ENCODE assay signal across 8 cellular contexts in the genomic region with DNA sequence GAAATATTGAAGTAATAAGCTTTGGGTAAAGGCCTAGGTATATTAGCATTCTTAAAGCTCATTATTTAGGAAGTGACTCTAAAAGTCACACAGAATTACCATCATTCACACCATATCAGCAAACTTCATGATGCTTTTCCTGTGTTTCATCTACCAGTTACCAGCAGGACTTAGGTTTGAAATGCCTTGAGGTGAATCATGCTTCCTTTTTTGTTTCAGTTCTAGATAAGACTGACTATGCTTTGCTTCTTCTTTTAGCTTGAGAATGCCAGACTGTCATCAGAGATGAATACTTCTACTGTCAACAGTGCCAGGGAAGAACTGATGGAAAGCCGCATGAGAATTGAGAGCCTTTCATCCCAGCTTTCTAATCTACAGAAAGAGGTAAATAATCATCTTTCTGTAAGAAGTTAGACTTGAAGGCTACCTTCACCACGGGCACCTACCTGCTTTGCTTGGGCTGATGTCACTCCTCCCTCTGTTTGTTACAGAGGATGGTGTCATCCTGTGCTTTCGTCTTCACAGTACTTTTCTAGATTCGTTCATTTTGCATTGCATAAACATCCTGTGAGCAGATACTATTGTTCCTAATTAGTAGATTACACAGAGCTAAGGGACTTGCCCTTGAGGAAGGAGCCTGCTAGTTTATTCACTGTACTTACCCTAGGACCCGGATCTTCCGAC. TPM values are rescaled to one million over a fixed set of nuclear protein-coding genes. Genes with fewer than 3 reads are reported as not detected.
DNase-seq lines count a peak whose midpoint lies in the region; ATAC-seq and TF ChIP-seq lines count a peak whose summit lies in the region.

No MANE protein-coding gene starts in this region.

- no peak overlapping the region for H2AK5ac ChIP-seq in neuronal stem cell (ENCODE audit: low read depth, low read length)

- no peak overlapping the region for H2BK12ac ChIP-seq in neuronal stem cell (ENCODE audit: low read length)

- TF ChIP-seq POLR2A in prostate gland (IDR thresholded peaks at IDR 0.05), result no peak

- H4K20me1 ChIP-seq in PC-3 (ENCODE audit: low read length), result peaks cover 12% of the 10 kb centered on the region; the same call in 1 of the 2 replicates

- H3K23ac ChIP-seq in neuronal stem cell (ENCODE audit: low read depth, low read length, poor library complexity), result no peak overlapping the region

- no peak overlapping the region for H3K14ac ChIP-seq in neuronal stem cell (ENCODE audit: low read length)

- peak; percentile 88 to 92 for ATAC-seq in activated naive CD4-positive, alpha-beta T cell treated with anti-CD3 and anti-CD28 coated beads, Interleukin-2, amount 50 U/mL, for 72 hours
- ATAC-seq in PC-3, result no peak

- H3K9me2 ChIP-seq in PC-3 (replicated peaks; ENCODE audit: low read length), result no peaks in the 10 kb centered on the region

- peaks cover 21 to 34% (median 26%) of the 10 kb centered on the region in 4 donors for H3K4me1 Mint-ChIP-seq in CD4-positive, alpha-beta memory T cell

- peaks cover 4% of the 10 kb centered on the region for H3K79me1 ChIP-seq in neuronal stem cell (ENCODE audit: low read depth, low read length)

- H2AFZ ChIP-seq in PC-3 (ENCODE audit: low read length) (no peak overlapping the region), neuronal stem cell (ENCODE audit: low read length) (no peak overlapping the region)

- no peaks in the 10 kb centered on the region for H3K36me3 ChIP-seq in CD4-positive, alpha-beta memory T cell (ENCODE audit: insufficient read depth, low read length)
- no peaks in the 10 kb centered on the region for H3K36me3 ChIP-seq in prostate gland
- peaks cover 66% of the 10 kb centered on the region for H3K36me3 ChIP-seq in PC-3 (ENCODE audit: low read depth, low read length)
- H3K36me3 ChIP-seq in neuronal stem cell (replicated peaks in 1 of 2; ENCODE audit: control insufficient read depth in 2 of 2, insufficient read depth in 2 of 2, low read length in 2 of 2), result peaks cover 24 to 98% of the 10 kb centered on the region in 2 donors

- 87% methylated on average over 6 of the region's 6 CpGs for WGBS in prostate gland
- WGBS in neuronal stem cell (ENCODE audit: extremely low coverage in 2 of 2, insufficient read length in 2 of 2, insufficient replicate concordance in 1 of 2), 2 donors, result no CpG with 5 or more reads among the region's 6 CpGs

- no peak overlapping the region for H2BK5ac ChIP-seq in neuronal stem cell (ENCODE audit: low read length)

- no peak overlapping the region for H3K18ac ChIP-seq in neuronal stem cell (ENCODE audit: low read length)

- H3K79me2 ChIP-seq in PC-3 (ENCODE audit: low read length), result peaks cover 30% of the 10 kb centered on the region

- H4K91ac ChIP-seq in neuronal stem cell (ENCODE audit: low read depth, low read length, poor library complexity), result no peak overlapping the region

- CTCF ChIA-PET in CD4-positive, alpha-beta memory T cell (lab: Charles Lee; ENCODE audit: partially characterized antibody), result interaction anchor here (0.8 to 6.2 kb wide), 12 partner anchors 11 to 219 kb away, joined by 3 to 88 read pairs (median 4); a partner anchor contains a TSS
- CTCF ChIA-PET in PC-3 (lab: Charles Lee), result no interaction called here

- no peak overlapping the region for H2BK120ac ChIP-seq in neuronal stem cell (ENCODE audit: low read depth, low read length)

- peak overlapping the region; percentile 1 to 12 for H3K4me3 ChIP-seq in CD4-positive, alpha-beta memory T cell (ENCODE audit: low read length in 2 of 2)
- H3K4me3 ChIP-seq in mononuclear cell (ENCODE audit: low read length), result peak overlapping the region; percentile 8
- no peak overlapping the region for H3K4me3 ChIP-seq in prostate gland
- H3K4me3 ChIP-seq in PC-3 (ENCODE audit: low read length), result no peak overlapping the region
- no peak overlapping the region for H3K4me3 ChIP-seq in neuronal stem cell (ENCODE audit: low read length in 2 of 2)

- POLR2A ChIA-PET in CD4-positive, alpha-beta memory T cell (lab: Charles Lee; ENCODE audit: partially characterized antibody), result interaction anchor here (0.9 to 4.0 kb wide), 9 partner anchors 10 to 261 kb away, joined by 4 to 42 read pairs (median 5); a partner anchor contains a TSS
- POLR2A ChIA-PET in PC-3 (lab: Charles Lee; ENCODE audit: unreplicated experiment), result no interaction called here

- H3F3A ChIP-seq in PC-3 (ENCODE audit: low read length, unreplicated experiment), result peaks cover 4% of the 10 kb centered on the region

- H3K9me3 Mint-ChIP-seq in CD4-positive, alpha-beta memory T cell, result no peaks in the 10 kb centered on the region
- H3K9me3 Mint-ChIP-seq in activated naive CD4-positive, alpha-beta T cell treated with anti-CD3 and anti-CD28 coated beads, Interleukin-2, amount 50 U/mL, for 72 hours, result no peaks in the 10 kb centered on the region

- H3K36me3 Mint-ChIP-seq in CD4-positive, alpha-beta memory T cell, result peaks cover 20 to 49% of the 10 kb centered on the region in 2 donors
- peaks cover 4 to 51% of the 10 kb centered on the region in 2 donors for H3K36me3 Mint-ChIP-seq in activated naive CD4-positive, alpha-beta T cell treated with anti-CD3 and anti-CD28 coated beads, Interleukin-2, amount 50 U/mL, for 72 hours

- H4K8ac ChIP-seq in neuronal stem cell (ENCODE audit: low read depth, low read length), result no peak overlapping the region

- H3K9me3 ChIP-seq in CD4-positive, alpha-beta memory T cell (ENCODE audit: control insufficient read depth in 1 of 2, low read length in 2 of 2), result no peaks in the 10 kb centered on the region
- H3K9me3 ChIP-seq in mononuclear cell (ENCODE audit: low read depth, low read length) (no peaks in the 10 kb centered on the region), prostate gland (no peaks in the 10 kb centered on the region), PC-3 (ENCODE audit: low read length) (no peaks in the 10 kb centered on the region), neuronal stem cell (replicated peaks in 1 of 2; ENCODE audit: control insufficient read depth in 2 of 2, insufficient read depth in 1 of 2, low read depth in 1 of 2, low read length in 2 of 2) (no peaks in the 10 kb centered on the region)

- in situ Hi-C loops in KBM-7 (cut with MboI; ENCODE audit: low pct_unique_long_range_greater_than_20kb, low sequenced_read_pairs), result no loop called here

- peak overlapping the region; percentile 89 to 97 (median 90) for H3K27ac Mint-ChIP-seq in CD4-positive, alpha-beta memory T cell
- peak overlapping the region; percentile 91 to 94 for H3K27ac Mint-ChIP-seq in activated naive CD4-positive, alpha-beta T cell treated with anti-CD3 and anti-CD28 coated beads, Interleukin-2, amount 50 U/mL, for 72 hours

- TF ChIP-seq CTCF in prostate gland (IDR thresholded peaks at IDR 0.05) (no peak), PC-3 (conservative IDR thresholded peaks at IDR 0.05; ENCODE audit: low read depth, low read length) (no peak)

- no peak overlapping the region for H3K4ac ChIP-seq in neuronal stem cell (ENCODE audit: low read length)

- intact Hi-C loops in CD4-positive, alpha-beta memory T cell (cut with micrococcal nuclease), result loop anchor here (5.0 kb wide), 2 partner anchors 34 to 41 kb away; a partner anchor contains a TSS
- intact Hi-C loops in prostate gland (cut with DNase I) (no loop called here), PC-3 (cut with micrococcal nuclease) (no loop called here)

- no peak overlapping the region for H3K9ac ChIP-seq in PC-3 (ENCODE audit: low read length)
- no peak overlapping the region for H3K9ac ChIP-seq in neuronal stem cell (ENCODE audit: low read depth, low read length, poor library complexity)

- no TSS peak for BruUV-seq in PC-3 (replicated peaks; lab: Mats Ljungman, UMichigan)

- H2BK15ac ChIP-seq in neuronal stem cell (ENCODE audit: low read length), result no peak overlapping the region

- H3K27me3 ChIP-seq in CD4-positive, alpha-beta memory T cell (ENCODE audit: insufficient read depth, low read length), result no peaks in the 10 kb centered on the region
- H3K27me3 ChIP-seq in mononuclear cell (ENCODE audit: insufficient read depth, low read length), result no peaks in the 10 kb centered on the region
- no peaks in the 10 kb centered on the region for H3K27me3 ChIP-seq in prostate gland (replicated peaks; ENCODE audit: insufficient read depth)
- H3K27me3 ChIP-seq in PC-3 (ENCODE audit: low read length), result no peaks in the 10 kb centered on the region
- no peaks in the 10 kb centered on the region for H3K27me3 ChIP-seq in neuronal stem cell (ENCODE audit: control insufficient read depth in 3 of 3, insufficient read depth in 3 of 3, low read depth in 1 of 3, low read length in 3 of 3)

- DNase-seq in CD4-positive, alpha-beta memory T cell, result peak; percentile 45 to 68 (median 66)
- DNase-seq in KBM-7 (peak; percentile 18), prostate gland (ENCODE audit: low spot score) (no peak), PC-3 (no peak), neuronal stem cell (ENCODE audit: low spot score) (no peak), amygdala (lab: John Stamatoyannopoulos, UW) (no peak)
- DNase-seq in activated naive CD4-positive, alpha-beta T cell treated with anti-CD3 and anti-CD28 coated beads, Interleukin-2, amount 50 U/mL, for 72 hours (ENCODE audit: low spot score in 2 of 2), result peak in 1 of 2 donors; percentile 36

- peak overlapping the region; percentile 63 for H3K27ac ChIP-seq in CD4-positive, alpha-beta memory T cell (ENCODE audit: low read depth, low read length)
- H3K27ac ChIP-seq in prostate gland (no peak overlapping the region), PC-3 (ENCODE audit: low read length) (no peak overlapping the region), neuronal stem cell (replicated peaks; ENCODE audit: low read length) (no peak overlapping the region)

- peaks cover 25% of the 10 kb centered on the region for H3K4me1 ChIP-seq in CD4-positive, alpha-beta memory T cell (ENCODE audit: insufficient read depth, low read length)
- peaks cover 76% of the 10 kb centered on the region for H3K4me1 ChIP-seq in mononuclear cell (ENCODE audit: insufficient read depth, low read length)
- H3K4me1 ChIP-seq in prostate gland (replicated peaks), result no peaks in the 10 kb centered on the region
- peaks cover 8% of the 10 kb centered on the region for H3K4me1 ChIP-seq in PC-3 (ENCODE audit: insufficient read depth, low read length)
- no peaks in the 10 kb centered on the region for H3K4me1 ChIP-seq in neuronal stem cell (ENCODE audit: control insufficient read depth in 2 of 2, insufficient read depth in 1 of 2, low read depth in 1 of 2, low read length in 2 of 2)

- no peaks in the 10 kb centered on the region for H3K27me3 Mint-ChIP-seq in CD4-positive, alpha-beta memory T cell

- peak overlapping the region; percentile 43 to 78 (median 58) for H3K4me3 Mint-ChIP-seq in CD4-positive, alpha-beta memory T cell

- H3K4me2 ChIP-seq in PC-3 (ENCODE audit: low read length) (no peak overlapping the region), neuronal stem cell (ENCODE audit: insufficient read depth, low read length, poor library complexity, severe bottlenecking) (no peak overlapping the region)

RNA-seq across cellular contexts. Expression of a gene that starts 34.7 kb away (rescaled TPM):
- total RNA-seq in CD4-positive, alpha-beta memory T cell, result 10 to 100 TPM; 28.2 to 32.3 TPM
- polyA plus RNA-seq in CD4-positive, alpha-beta memory T cell, result 1 to 10 TPM; 2.0 to 8.8 TPM
- 100 to 1,000 TPM; 187 to 307 TPM for total RNA-seq in activated naive CD4-positive, alpha-beta T cell treated with anti-CD3 and anti-CD28 coated beads, Interleukin-2, amount 50 U/mL, for 72 hours
- total RNA-seq in mononuclear cell (54.5 TPM), prostate gland (10 to 100 TPM; 11.5 to 12.2 TPM), PC-3 (2014; rRNA removed) (119 and 151 TPM in 2 replicates)
- polyA plus RNA-seq in neuronal stem cell (2013, experiment 1 of 2), result 133 TPM
- polyA plus RNA-seq in neuronal stem cell (2013, experiment 2 of 2), result 138 TPM

Comparison
In these comparisons a context has a peak if more than half of its experiments do, and no peak if none do; other contexts are left out.
1. DNase-seq: peak in CD4-positive, alpha-beta memory T cell (5 of 5) and KBM-7 (single experiment); none in prostate gland (single experiment), PC-3 (single experiment), neuronal stem cell (single experiment) and amygdala (0 of 56).
2. H3K4me3 ChIP-seq: peak in CD4-positive, alpha-beta memory T cell (2 of 2) and mononuclear cell (single experiment); none in prostate gland (0 of 2), PC-3 (single experiment) and neuronal stem cell (0 of 2).